ENCODE assay signal across 29 cellular contexts in the genomic region with DNA sequence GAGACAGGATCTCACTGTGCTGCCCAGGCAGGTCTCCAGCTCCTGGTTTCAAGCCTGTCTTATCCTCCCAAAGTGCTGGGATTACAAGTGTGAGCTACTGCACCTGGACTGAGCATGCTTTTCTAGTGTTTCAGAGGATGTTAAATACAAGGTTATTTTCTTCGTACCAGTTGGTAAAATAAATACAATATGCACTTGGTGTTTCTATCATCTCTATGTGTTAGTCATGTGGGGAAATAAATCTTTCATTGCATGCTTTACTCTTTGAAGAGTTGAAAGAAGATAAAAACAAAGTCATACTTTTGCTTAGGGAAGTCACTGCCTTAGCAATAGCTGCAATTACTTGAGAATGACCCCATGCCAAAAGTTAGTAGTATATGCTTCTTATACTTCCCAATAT.
"Had no signal": no experiment of that assay in that cellular context is flagged by ENCODE, and none has a peak within 500 bp of the region (broad histone marks: within the 10 kb centered on the region; RNA-seq: fewer than 3 reads in every experiment).

No MANE protein-coding gene starts in this region.

- H3K4me1 ChIP-seq: pancreas, prostate gland, right lobe of liver, spleen, suprapubic skin, testis, upper lobe of right lung, vagina had no signal

- H3K27me3 ChIP-seq: neutrophil, pancreas, right lobe of liver, sigmoid colon, spleen, suprapubic skin, testis, tibial artery, transverse colon, upper lobe of right lung, vagina had no signal

- H3K4me3 ChIP-seq: pancreas, prostate gland, right lobe of liver, sigmoid colon, spleen, suprapubic skin, testis, tibial artery, transverse colon, upper lobe of right lung, vagina had no signal

- DNase-seq: naive B cell; naive thymus-derived CD8-positive, alpha-beta T cell; nephron progenitor cell; nucleus accumbens; pancreas; right lobe of liver; sigmoid colon; small intestine; spleen; stimulated activated CD4-positive, alpha-beta T cell treated with anti-CD3 and anti-CD28 coated beads, Interleukin-12 subunit alpha, Interleukin-12 subunit beta, amount 100 ng/mL, for 4 hours; stimulated activated CD4-positive, alpha-beta T cell treated with anti-CD3 and anti-CD28 coated beads, Interleukin-1b, Interleukin-23, amount 100 ng/mL, for 48 hours; stimulated activated CD4-positive, alpha-beta T cell treated with anti-CD3 and anti-CD28 coated beads, Interleukin-4, amount 100 ng/mL, for 1 hour; stimulated activated CD4-positive, alpha-beta T cell treated with anti-CD3 and anti-CD28 coated beads, Interleukin-4, amount 100 ng/mL, for 4 hours; stimulated activated CD8-positive, alpha-beta memory T cell treated with anti-CD3 and anti-CD28 coated beads, Interleukin-4, amount 100 ng/mL, for 48 hours; stimulated activated naive CD4-positive, alpha-beta T cell; stimulated activated naive CD8-positive, alpha-beta T cell treated with anti-CD3 and anti-CD28 coated beads, Interleukin-15, amount 100 ng/mL, for 72 hours; stimulated activated naive CD8-positive, alpha-beta T cell treated with anti-CD3 and anti-CD28 coated beads, Interleukin-15, Interleukin-2, amounts not matched to agents 100 U/mL and 50 U/mL, for 24 hours; substantia nigra; testis; tibial artery; transverse colon; upper lobe of right lung had no signal

- H3K27ac ChIP-seq: neutrophil, pancreas, prostate gland, right lobe of liver, sigmoid colon, spleen, suprapubic skin, testis, tibial artery, transverse colon, upper lobe of right lung, vagina had no signal

- FAIRE-seq: pancreas, small intestine had no signal

- H3K9me3 ChIP-seq: neutrophil, pancreas, prostate gland, sigmoid colon, suprapubic skin, testis, tibial artery, transverse colon, upper lobe of right lung, vagina had no signal

- ATAC-seq: naive thymus-derived CD8-positive, alpha-beta T cell; natural killer cell treated with Interleukin-12 subunit alpha and Interleukin-12 subunit beta and Interleukin-15 and Interleukin-18, amount 100 ng/mL, for 72 hours; pancreas; right cardiac atrium; right lobe of liver; stimulated activated memory B cell treated with anti-CD40 and anti-IgM and Interleukin-4, amounts not matched to agents 10 μg/mL and 1 μg/mL and 100 μg/mL, for 72 hours; stimulated activated naive CD8-positive, alpha-beta T cell treated with anti-CD3 and anti-CD28 coated beads, Interleukin-15, amount 100 ng/mL, for 72 hours; stimulated activated naive CD8-positive, alpha-beta T cell treated with anti-CD3 and anti-CD28 coated beads, Interleukin-15, Interleukin-2, amounts not matched to agents 100 U/mL and 50 U/mL, for 24 hours; upper lobe of right lung had no signal

- H3K36me3 ChIP-seq: neutrophil, pancreas, prostate gland, right lobe of liver, sigmoid colon, spleen, suprapubic skin, tibial artery, transverse colon, upper lobe of right lung, vagina had no signal
